21 cellular contexts compared by ENCODE assay signal in the genomic region with DNA sequence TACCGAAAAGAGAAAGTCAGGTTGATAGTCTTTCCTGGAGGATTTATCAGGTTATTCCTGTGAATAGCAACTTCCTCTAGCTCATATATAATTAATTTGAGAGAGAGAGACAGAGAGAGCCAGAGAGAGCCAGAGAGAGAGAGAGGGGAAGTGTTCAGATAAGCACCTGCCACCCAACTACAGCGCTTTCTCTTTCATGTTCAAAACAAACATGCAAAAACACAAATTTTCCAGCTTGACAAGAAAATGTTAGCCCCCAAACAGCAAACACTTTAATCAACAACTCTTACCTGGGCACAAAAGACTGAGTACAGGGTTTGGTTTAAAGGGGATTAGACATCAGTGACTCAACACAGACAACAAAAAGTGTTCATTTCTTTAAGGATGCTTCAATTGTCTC.
DNase-seq lines count a peak whose midpoint lies in the region; ATAC-seq lines count a peak whose summit lies in the region.
"Had no signal": no experiment of that assay in that cellular context is flagged by ENCODE, and none has a peak within 500 bp of the region (broad histone marks: within the 10 kb centered on the region; RNA-seq: fewer than 3 reads in every experiment).

No MANE protein-coding gene starts in this region.

- H3K9me3 ChIP-seq in T-helper 17 cell (ENCODE audit: control insufficient read depth, low read length, poor library complexity, severe bottlenecking): no peaks in the 10 kb centered on the region
- H3K9me3 ChIP-seq: pancreas, thoracic aorta had no signal

- DNase-seq in activated naive CD4-positive, alpha-beta T cell treated with anti-CD3 and anti-CD28 coated beads, Interleukin-2, amount 10 ng/mL, durations not matched to agents 7 days and 5 days: no peak
- no peak for DNase-seq in activated naive CD4-positive, alpha-beta T cell (lab: John Stamatoyannopoulos, UW)
- no peak for DNase-seq in T-helper 17 cell
- DNase-seq in memory B cell (ENCODE audit: low spot score in 2 of 2): no peak
- DNase-seq in epidermal melanocyte (ENCODE audit: insufficient read length, low spot score): no peak
- no peak for DNase-seq in KG1 (lab: John Stamatoyannopoulos, UW)
- no peak for DNase-seq in activated CD4-positive, CD25-positive, alpha-beta regulatory T cell treated with anti-CD3 and anti-CD28 coated beads, Interleukin-2, amount 50 U/mL, for 72 hours
- DNase-seq: brain microvascular endothelial cell, C1 segment of cervical spinal cord, dermis blood vessel endothelial cell, foreskin keratinocyte, H7, NCI-H1436, NCI-H2171 treated with DMSO at 0.1 percent for 48 hours, NCI-H748 treated with DMSO at 0.1 percent for 48 hours, pancreas, PC-3, SIG-M5 had no signal

- H3K4me1 Mint-ChIP-seq in activated naive CD4-positive, alpha-beta T cell treated with anti-CD3 and anti-CD28 coated beads, Interleukin-2, amount 10 ng/mL, durations not matched to agents 7 days and 5 days: peaks cover 48% of the 10 kb centered on the region
- H3K4me1 Mint-ChIP-seq in T-helper 17 cell (peaks cover 36% of the 10 kb centered on the region), memory B cell (peaks cover 4% of the 10 kb centered on the region)

- H3K27ac Mint-ChIP-seq in activated naive CD4-positive, alpha-beta T cell treated with anti-CD3 and anti-CD28 coated beads, Interleukin-2, amount 10 ng/mL, durations not matched to agents 7 days and 5 days: peak overlapping the region; percentile 81
- H3K27ac Mint-ChIP-seq in T-helper 17 cell (peak overlapping the region; percentile 27), memory B cell (peak overlapping the region; percentile 15)

- no peaks in the 10 kb centered on the region for H3K36me3 Mint-ChIP-seq in activated naive CD4-positive, alpha-beta T cell treated with anti-CD3 and anti-CD28 coated beads, Interleukin-2, amount 10 ng/mL, durations not matched to agents 7 days and 5 days
- H3K36me3 Mint-ChIP-seq in T-helper 17 cell (ENCODE audit: low read depth) (peaks cover 3% of the 10 kb centered on the region), memory B cell (no peaks in the 10 kb centered on the region)

- H3K27me3 Mint-ChIP-seq in activated naive CD4-positive, alpha-beta T cell treated with anti-CD3 and anti-CD28 coated beads, Interleukin-2, amount 10 ng/mL, durations not matched to agents 7 days and 5 days: no peaks in the 10 kb centered on the region
- H3K27me3 Mint-ChIP-seq in T-helper 17 cell: no peaks in the 10 kb centered on the region
- peaks cover 6% of the 10 kb centered on the region for H3K27me3 Mint-ChIP-seq in memory B cell

- ATAC-seq in GM21723 (IDR thresholded peaks at IDR 0.05; ENCODE audit: unreplicated experiment) (peak; percentile 59), T-helper 17 cell (no peak), memory B cell (ENCODE audit: low read depth) (no peak)
- ATAC-seq: foreskin keratinocyte, pancreas, PC-3, sciatic nerve had no signal

- H3K9me3 Mint-ChIP-seq in activated naive CD4-positive, alpha-beta T cell treated with anti-CD3 and anti-CD28 coated beads, Interleukin-2, amount 10 ng/mL, durations not matched to agents 7 days and 5 days: peaks cover 5% of the 10 kb centered on the region
- no peaks in the 10 kb centered on the region for H3K9me3 Mint-ChIP-seq in memory B cell

- H3K4me3 Mint-ChIP-seq in activated naive CD4-positive, alpha-beta T cell treated with anti-CD3 and anti-CD28 coated beads, Interleukin-2, amount 10 ng/mL, durations not matched to agents 7 days and 5 days: no peak overlapping the region
- H3K4me3 Mint-ChIP-seq in T-helper 17 cell (no peak overlapping the region), memory B cell (no peak overlapping the region)

- CTCF ChIA-PET in activated naive CD4-positive, alpha-beta T cell treated with anti-CD3 and anti-CD28 coated beads, Interleukin-2, amount 10 ng/mL, durations not matched to agents 7 days and 5 days (lab: Charles Lee): interaction anchor here (0.6 to 1.0 kb wide), 2 partner anchors 43 to 325 kb away, joined by 3 to 5 read pairs; no protein-coding TSS in a partner anchor

Comparison
In these comparisons a context has a peak if more than half of its experiments do, and no peak if none do; other contexts are left out.
1. H3K27ac Mint-ChIP-seq: peak in every context shown above with its lines; median percentile 81 in activated naive CD4-positive, alpha-beta T cell treated with anti-CD3 and anti-CD28 coated beads, Interleukin-2, amount 10 ng/mL, durations not matched to agents 7 days and 5 days; 27 in T-helper 17 cell; 15 in memory B cell.